8 cellular contexts compared by ENCODE assay signal in genomic region chr17:43927101-43927935, GRCh38. TPM values are rescaled to one million over a fixed set of nuclear protein-coding genes. Genes with fewer than 3 reads are reported as not detected.
DNase-seq lines count a peak whose midpoint lies in the region.

No MANE protein-coding gene starts in this region.

- peak overlapping the region; percentile 79 for H3K27ac Mint-ChIP-seq in activated naive CD8-positive, alpha-beta T cell treated with anti-CD3 and anti-CD28 coated beads for 36 hours

- peaks cover 32% of the 10 kb centered on the region for H3K4me1 Mint-ChIP-seq in activated naive CD8-positive, alpha-beta T cell treated with anti-CD3 and anti-CD28 coated beads for 36 hours

- peak; percentile 43 for DNase-seq in DMS 273 (lab: John Stamatoyannopoulos, UW; ENCODE audit: unreplicated experiment)
- DNase-seq in DMS 273 treated with DMSO at 0.1 percent for 48 hours (lab: John Stamatoyannopoulos, UW): no peak
- peak; percentile 24 for DNase-seq in activated naive CD8-positive, alpha-beta T cell treated with anti-CD3 and anti-CD28 coated beads for 36 hours
- DNase-seq in iPS-NIHi11 (ENCODE audit: low spot score): peak; percentile 35
- DNase-seq in stimulated activated CD8-positive, alpha-beta memory T cell treated with anti-CD3 and anti-CD28 coated beads, Interleukin-4, amount 100 ng/mL, for 48 hours: peak; percentile 32
- no peak for DNase-seq in NCI-H1694 (lab: John Stamatoyannopoulos, UW)
- DNase-seq in NCI-H1092 (lab: John Stamatoyannopoulos, UW): no peak
- DNase-seq in HT-29 (ENCODE audit: low spot score): no peak

- no peaks in the 10 kb centered on the region for H3K9me3 Mint-ChIP-seq in activated naive CD8-positive, alpha-beta T cell treated with anti-CD3 and anti-CD28 coated beads for 36 hours

- peak overlapping the region; percentile 77 for H3K4me3 Mint-ChIP-seq in activated naive CD8-positive, alpha-beta T cell treated with anti-CD3 and anti-CD28 coated beads for 36 hours

- H3K36me3 Mint-ChIP-seq in activated naive CD8-positive, alpha-beta T cell treated with anti-CD3 and anti-CD28 coated beads for 36 hours: no peaks in the 10 kb centered on the region

- peaks cover 9% of the 10 kb centered on the region for H3K27me3 Mint-ChIP-seq in activated naive CD8-positive, alpha-beta T cell treated with anti-CD3 and anti-CD28 coated beads for 36 hours

RNA-seq across cellular contexts. Expression of gene PPY, which starts 15.0 kb away (rescaled TPM):
- not detected for total RNA-seq in activated naive CD8-positive, alpha-beta T cell treated with anti-CD3 and anti-CD28 coated beads for 36 hours
- total RNA-seq in HT-29 (2014; rRNA removed; shearing (Covaris generic)): not detected in 2 replicates

RNA-seq across cellular contexts. Expression of gene MPP2, which starts 20.0 kb away (rescaled TPM):
- total RNA-seq in activated naive CD8-positive, alpha-beta T cell treated with anti-CD3 and anti-CD28 coated beads for 36 hours: 1 to 10 TPM; 5.2 to 6.5 TPM
- total RNA-seq in HT-29 (2014; rRNA removed; shearing (Covaris generic)): 0.29 and 0.56 TPM in 2 replicates

RNA-seq across cellular contexts. Expression of gene PYY, which starts 26.4 kb away (rescaled TPM):
- not detected for total RNA-seq in activated naive CD8-positive, alpha-beta T cell treated with anti-CD3 and anti-CD28 coated beads for 36 hours
- not detected in 2 replicates for total RNA-seq in HT-29 (2014; rRNA removed; shearing (Covaris generic))

Comparison
In these comparisons a context has a peak if more than half of its experiments do, and no peak if none do; other contexts are left out.
1. DNase-seq: peak in DMS 273 (single experiment), activated naive CD8-positive, alpha-beta T cell treated with anti-CD3 and anti-CD28 coated beads for 36 hours (single experiment), iPS-NIHi11 (single experiment) and stimulated activated CD8-positive, alpha-beta memory T cell treated with anti-CD3 and anti-CD28 coated beads, Interleukin-4, amount 100 ng/mL, for 48 hours (single experiment); none in DMS 273 treated with DMSO at 0.1 percent for 48 hours (single experiment), NCI-H1694 (single experiment), NCI-H1092 (single experiment) and HT-29 (single experiment).